Comparison of ENCODE assay signal across 9 cellular contexts in the genomic region with DNA sequence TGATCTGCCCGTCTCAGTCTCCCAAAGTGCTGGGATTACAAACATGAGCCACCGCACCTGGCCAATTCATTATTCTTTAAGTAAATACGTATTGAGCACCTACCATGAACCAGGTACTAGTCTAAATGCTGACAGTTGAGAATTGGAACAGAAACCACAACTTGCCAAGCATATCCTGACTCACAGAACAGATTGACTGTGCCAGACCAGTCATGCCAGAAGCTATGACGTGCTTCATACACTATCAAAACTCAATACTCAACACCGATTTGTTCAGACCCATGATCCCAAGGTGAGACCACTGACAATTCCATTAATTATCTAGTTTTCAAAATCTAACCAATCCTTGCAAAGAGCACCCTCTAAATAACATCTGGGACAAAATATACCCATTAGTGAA.
DNase-seq lines count a peak whose midpoint lies in the region; ATAC-seq and TF ChIP-seq lines count a peak whose summit lies in the region.
"Had no signal": no experiment of that assay in that cellular context is flagged by ENCODE, and none has a peak within 500 bp of the region (broad histone marks: within the 10 kb centered on the region; RNA-seq: fewer than 3 reads in every experiment).

No MANE protein-coding gene starts in this region.

- H3K27ac ChIP-seq in WERI-Rb-1: no peak overlapping the region
- H3K27ac ChIP-seq: neutrophil had no signal

- ATAC-seq in GM18868 (IDR thresholded peaks at IDR 0.05; ENCODE audit: unreplicated experiment) (peak; percentile 80), GM21619 (IDR thresholded peaks at IDR 0.05; ENCODE audit: unreplicated experiment) (peak; percentile 81), HG03565 (IDR thresholded peaks at IDR 0.05; ENCODE audit: unreplicated experiment) (peak; percentile 61)

- no peaks in the 10 kb centered on the region for H3K9me3 ChIP-seq in WERI-Rb-1 (ENCODE audit: severe bottlenecking)
- H3K9me3 ChIP-seq: neutrophil had no signal

- no peaks in the 10 kb centered on the region for H3K36me3 ChIP-seq in WERI-Rb-1
- H3K36me3 ChIP-seq: neutrophil had no signal

- no peak for TF ChIP-seq CTCF in WERI-Rb-1 (IDR thresholded peaks at IDR 0.05; ENCODE audit: low read depth, low read length)

- H3K4me3 ChIP-seq in WERI-Rb-1 (ENCODE audit: low read depth, low read length): no peak overlapping the region

- H3K27me3 ChIP-seq in WERI-Rb-1 (ENCODE audit: insufficient read depth, low read depth, severe bottlenecking): no peaks in the 10 kb centered on the region
- H3K27me3 ChIP-seq: neutrophil had no signal

- DNase-seq in kidney tubule cell (ENCODE audit: low spot score): peak; percentile 91
- DNase-seq in stimulated activated CD4-positive, alpha-beta T cell treated with anti-CD3 and anti-CD28 coated beads, Interleukin-15, amount 100 ng/mL, for 24 hours: no peak
- DNase-seq in amygdala (lab: John Stamatoyannopoulos, UW): no peak
- DNase-seq in WERI-Rb-1: no peak
- DNase-seq: foreskin melanocyte had no signal
